Comparison of ENCODE assay signal across 12 cellular contexts in the genomic region with DNA sequence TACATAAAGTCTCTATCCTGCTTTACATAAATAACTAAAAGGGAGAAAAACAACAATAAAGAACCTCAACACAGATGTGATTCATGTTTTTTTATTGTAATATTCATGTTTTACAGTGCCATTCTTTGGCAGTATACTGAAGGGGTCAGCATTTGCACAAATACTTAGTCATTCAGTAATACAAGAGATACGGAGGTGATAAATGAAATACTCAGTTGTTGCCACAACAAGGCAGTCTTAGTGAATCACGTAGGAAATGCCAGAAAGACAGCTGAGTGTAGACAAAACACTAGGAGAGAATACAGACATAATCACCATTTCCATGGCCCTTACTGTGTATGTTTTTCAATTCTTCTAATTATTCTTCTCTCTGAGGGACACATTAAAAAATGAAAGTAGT.
DNase-seq lines count a peak whose midpoint lies in the region; ATAC-seq and TF ChIP-seq lines count a peak whose summit lies in the region.
"Had no signal": no experiment of that assay in that cellular context is flagged by ENCODE, and none has a peak within 500 bp of the region (broad histone marks: within the 10 kb centered on the region; RNA-seq: fewer than 3 reads in every experiment).

No MANE protein-coding gene starts in this region.

- H3K27ac ChIP-seq in RWPE2 (ENCODE audit: poor library complexity, severe bottlenecking): peak overlapping the region; percentile 64
- H3K27ac ChIP-seq in smooth muscle cell (ENCODE audit: low read depth): peak overlapping the region; percentile 66
- H3K27ac ChIP-seq: heart right ventricle, skin epidermis had no signal

- H2AFZ ChIP-seq in smooth muscle cell (ENCODE audit: low read depth): peak overlapping the region; percentile 5

- TF ChIP-seq CTCF in RWPE2 (IDR thresholded peaks at IDR 0.05; ENCODE audit: poor library complexity, severe bottlenecking): peak; percentile 28
- TF ChIP-seq CTCF in smooth muscle cell (IDR thresholded peaks at IDR 0.05; ENCODE audit: borderline replicate concordance, insufficient read depth, poor library complexity, severe bottlenecking): no peak

- H3K9me3 ChIP-seq in RWPE2 (ENCODE audit: severe bottlenecking) (no peaks in the 10 kb centered on the region), smooth muscle cell (replicated peaks; ENCODE audit: low read depth) (no peaks in the 10 kb centered on the region), HAP-1 (no peaks in the 10 kb centered on the region)

- DNase-seq in GM04503 (ENCODE audit: low read depth) (peak; percentile 82), RWPE2 (ENCODE audit: low spot score) (no peak), fibroblast of peridontal ligament (ENCODE audit: extremely low read depth) (peak; percentile 68), smooth muscle cell (lab: John Stamatoyannopoulos, UW; ENCODE audit: unreplicated experiment) (no peak), HAP-1 (ENCODE audit: low spot score in 2 of 2) (no peak), pons (ENCODE audit: low spot score) (no peak)
- no peak for DNase-seq in effector CD8-positive, alpha-beta T cell (lab: John Stamatoyannopoulos, UW)
- DNase-seq: H9, heart right ventricle, NCI-H446 treated with DMSO at 0.1 percent for 48 hours, T-helper 1 cell had no signal

- H3K27me3 ChIP-seq in RWPE2 (ENCODE audit: insufficient read depth, poor library complexity, severe bottlenecking) (no peaks in the 10 kb centered on the region), smooth muscle cell (ENCODE audit: low read depth) (no peaks in the 10 kb centered on the region), HAP-1 (ENCODE audit: low read depth) (no peaks in the 10 kb centered on the region)
- H3K27me3 ChIP-seq: heart right ventricle had no signal

- ATAC-seq in RWPE2 (ENCODE audit: low read depth): peak; percentile 93
- ATAC-seq: heart right ventricle had no signal

- H3K4me1 ChIP-seq in RWPE2 (ENCODE audit: insufficient read depth, poor library complexity, severe bottlenecking): peaks cover 27% of the 10 kb centered on the region
- H3K4me1 ChIP-seq in smooth muscle cell (ENCODE audit: low read depth): peaks cover 12% of the 10 kb centered on the region
- no peaks in the 10 kb centered on the region for H3K4me1 ChIP-seq in HAP-1
- H3K4me1 ChIP-seq: heart right ventricle had no signal

- peak overlapping the region; percentile 60 for H3K9ac ChIP-seq in smooth muscle cell (ENCODE audit: low read depth)

- in situ Hi-C loops in HAP-1 (cut with MboI; ENCODE audit: low sequenced_read_pairs): no loop called here

- H3K79me2 ChIP-seq in smooth muscle cell (ENCODE audit: low read depth): no peaks in the 10 kb centered on the region

- H3K36me3 ChIP-seq in RWPE2 (ENCODE audit: low read depth) (no peaks in the 10 kb centered on the region), smooth muscle cell (ENCODE audit: low read depth) (no peaks in the 10 kb centered on the region), HAP-1 (replicated peaks) (no peaks in the 10 kb centered on the region)
- H3K36me3 ChIP-seq: heart right ventricle had no signal

- no peaks in the 10 kb centered on the region for H4K20me1 ChIP-seq in smooth muscle cell (ENCODE audit: low read depth)

- no peaks in the 10 kb centered on the region for H3F3A ChIP-seq in smooth muscle cell (ENCODE audit: low read depth)

- 3% methylated on average over 2 of the region's 2 CpGs for WGBS in smooth muscle cell (ENCODE audit: low lambda C conversion rate)

- H3K4me3 ChIP-seq in RWPE2 (ENCODE audit: severe bottlenecking): no peak overlapping the region
- no peak overlapping the region for H3K4me3 ChIP-seq in smooth muscle cell
- no peak overlapping the region for H3K4me3 ChIP-seq in HAP-1
- H3K4me3 ChIP-seq: heart right ventricle, skin epidermis had no signal

- H3K4me2 ChIP-seq in smooth muscle cell: peak overlapping the region; percentile 62

Comparison
In these comparisons a context has a peak if more than half of its experiments do, and no peak if none do; other contexts are left out.
1. DNase-seq: peak in GM04503 (single experiment) and fibroblast of peridontal ligament (single experiment); none in RWPE2 (single experiment), smooth muscle cell (single experiment), effector CD8-positive, alpha-beta T cell (single experiment), HAP-1 (0 of 2) and pons (single experiment).